8 cellular contexts compared by ENCODE assay signal in the genomic region with DNA sequence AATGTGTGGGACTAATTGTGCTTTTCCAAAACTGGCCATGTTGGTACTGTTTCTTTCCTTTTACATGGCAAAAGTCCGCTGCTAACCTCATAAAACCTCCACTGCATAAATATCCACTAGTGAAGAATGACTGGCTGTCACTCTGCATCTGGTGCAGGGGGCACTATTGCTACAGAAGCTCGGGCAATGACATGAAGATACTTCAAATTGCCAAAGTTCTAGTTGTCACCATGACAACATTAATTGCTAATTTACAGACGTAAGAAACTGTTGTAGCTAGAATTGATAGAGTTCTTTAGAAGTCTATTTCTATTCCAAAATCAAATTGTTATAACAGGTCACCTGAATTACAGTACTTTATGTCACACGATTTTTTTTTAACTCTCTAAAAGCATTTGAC. TPM values are rescaled to one million over a fixed set of nuclear protein-coding genes. Genes with fewer than 3 reads are reported as not detected.
DNase-seq lines count a peak whose midpoint lies in the region; ATAC-seq and TF ChIP-seq lines count a peak whose summit lies in the region.

No MANE protein-coding gene starts in this region.

- BruUV-seq in IMR-90 (replicated peaks; lab: Mats Ljungman, UMichigan), result no TSS peak

- WGBS in IMR-90 (ENCODE audit: extremely low coverage in 2 of 2, insufficient read length in 1 of 2), 2 experiments, result no CpG with 5 or more reads among the region's 4 CpGs
- WGBS in right cardiac atrium, result 18% methylated on average over 4 of the region's 4 CpGs

- TF ChIP-seq CTCF in IMR-90 (conservative IDR thresholded peaks at IDR 0.05; ENCODE audit: low read depth, low read length), result no peak
- no peak for TF ChIP-seq CTCF in activated CD8-positive, alpha-beta T cell treated with anti-CD3 and anti-CD28 coated beads for 36 hours (IDR thresholded peaks at IDR 0.05)
- peak; percentile 21 for TF ChIP-seq CTCF in lower lobe of right lung (IDR thresholded peaks at IDR 0.05)

- H2AFZ ChIP-seq in IMR-90 (replicated peaks; ENCODE audit: low read length, poor library complexity), result no peak overlapping the region

- POLR2A ChIA-PET in IMR-90 (lab: Charles Lee; ENCODE audit: unreplicated experiment), result no interaction called here
- POLR2A ChIA-PET in activated CD8-positive, alpha-beta T cell treated with anti-CD3 and anti-CD28 coated beads for 36 hours (lab: Charles Lee), result interaction anchor here (1.2 to 1.9 kb wide), 2 partner anchors 10 to 109 kb away, joined by 4 to 8 read pairs; a partner anchor contains a TSS

- no peak overlapping the region for H2BK5ac ChIP-seq in IMR-90 (ENCODE audit: low read depth, low read length, poor library complexity, severe bottlenecking)

- H2AK5ac ChIP-seq in IMR-90 (ENCODE audit: low read depth, low read length), result no peak overlapping the region

- H3K9me1 ChIP-seq in IMR-90 (ENCODE audit: insufficient read depth, low read length), result no peaks in the 10 kb centered on the region

- H2BK20ac ChIP-seq in IMR-90 (ENCODE audit: low read depth, low read length), result no peak overlapping the region

- H3K18ac ChIP-seq in IMR-90 (ENCODE audit: low read depth, low read length), result no peak overlapping the region

- CTCF ChIA-PET in IMR-90 (lab: Yijun Ruan, JAX), result interaction anchor here (0.8 kb wide), 1 partner anchor 72 kb away, joined by 3 read pairs; no protein-coding TSS in a partner anchor
- CTCF ChIA-PET in activated CD8-positive, alpha-beta T cell treated with anti-CD3 and anti-CD28 coated beads for 36 hours (lab: Charles Lee), result interaction anchor here (0.8 to 2.1 kb wide), 5 partner anchors 10 to 101 kb away, joined by 3 to 6 read pairs (median 3); no protein-coding TSS in a partner anchor

- peaks cover 5 to 7% of the 10 kb centered on the region in 2 experiments; a peak in 1 of 4 replicates for H3K79me1 ChIP-seq in IMR-90 (ENCODE audit: low read depth in 1 of 2, low read length in 2 of 2)

- H3K4me3 ChIP-seq in CD4-positive, CD25-positive, alpha-beta regulatory T cell (ENCODE audit: low read depth, low read length), result peak overlapping the region; percentile 82
- H3K4me3 ChIP-seq in IMR-90 (ENCODE audit: insufficient read depth, low read depth, low read length), result no peak overlapping the region
- peak overlapping the region; percentile 83 for H3K4me3 ChIP-seq in lower lobe of right lung
- H3K4me3 ChIP-seq in right cardiac atrium (ENCODE audit: low read length), result no peak overlapping the region

- H3K27ac ChIP-seq in CD4-positive, CD25-positive, alpha-beta regulatory T cell (ENCODE audit: insufficient read depth, low read length, poor library complexity, severe bottlenecking), result peak overlapping the region; percentile 92
- H3K27ac ChIP-seq in IMR-90 (ENCODE audit: insufficient read depth, low read length), result no peak overlapping the region
- peak overlapping the region; percentile 97 for H3K27ac ChIP-seq in lower lobe of right lung
- no peak overlapping the region for H3K27ac ChIP-seq in right cardiac atrium (ENCODE audit: low read length)

- no peak overlapping the region for H2BK120ac ChIP-seq in IMR-90 (ENCODE audit: low read depth, low read length)

- H3K4me1 Mint-ChIP-seq in CD4-positive, CD25-positive, alpha-beta regulatory T cell, result peaks cover 15 to 22% (median 18%) of the 10 kb centered on the region in 4 donors
- peaks cover 10% of the 10 kb centered on the region for H3K4me1 Mint-ChIP-seq in activated CD8-positive, alpha-beta T cell treated with anti-CD3 and anti-CD28 coated beads for 36 hours (ENCODE audit: low read depth)

- H3K23ac ChIP-seq in IMR-90 (ENCODE audit: low read depth, low read length), result no peak overlapping the region

- ATAC-seq in CD4-positive, CD25-positive, alpha-beta regulatory T cell (ENCODE audit: low read depth in 2 of 2), result no peak
- ATAC-seq in IMR-90 (ENCODE audit: low read depth) (no peak), lower lobe of right lung (peak in 1 of 2 donors; percentile 31), right cardiac atrium (no peak)
- ATAC-seq in activated CD8-positive, alpha-beta T cell treated with anti-CD3 and anti-CD28 coated beads for 36 hours, result no peak

- peak; percentile 11 to 40 (median 15) for DNase-seq in CD4-positive, CD25-positive, alpha-beta regulatory T cell
- DNase-seq in IMR-90 (no peak), lower lobe of right lung (no peak), NCI-H128 (lab: John Stamatoyannopoulos, UW; ENCODE audit: unreplicated experiment) (no peak), DMS114 treated with DMSO at 0.1 percent for 48 hours (lab: John Stamatoyannopoulos, UW; ENCODE audit: unreplicated experiment) (no peak), COLO829 (ENCODE audit: low spot score) (no peak), right cardiac atrium (no peak)
- no peak for DNase-seq in activated CD8-positive, alpha-beta T cell treated with anti-CD3 and anti-CD28 coated beads for 36 hours

- no peak overlapping the region for H4K8ac ChIP-seq in IMR-90 (ENCODE audit: low read depth in 2 of 2, low read length in 2 of 2)

- in situ Hi-C loops in IMR-90 (cut with MboI; ENCODE audit: low sequenced_read_pairs), result no loop called here

- H3K27me3 Mint-ChIP-seq in CD4-positive, CD25-positive, alpha-beta regulatory T cell, result peaks cover 40% of the 10 kb centered on the region
- no peaks in the 10 kb centered on the region for H3K27me3 Mint-ChIP-seq in activated CD8-positive, alpha-beta T cell treated with anti-CD3 and anti-CD28 coated beads for 36 hours

- H3K9me3 Mint-ChIP-seq in CD4-positive, CD25-positive, alpha-beta regulatory T cell, result peaks cover 1 to 21% (median 8%) of the 10 kb centered on the region in 7 donors
- H3K9me3 Mint-ChIP-seq in activated CD8-positive, alpha-beta T cell treated with anti-CD3 and anti-CD28 coated beads for 36 hours, result peaks cover 13% of the 10 kb centered on the region

- H3K4me1 ChIP-seq in CD4-positive, CD25-positive, alpha-beta regulatory T cell (ENCODE audit: control insufficient read depth, insufficient read depth, low read length, poor library complexity, severe bottlenecking), result peaks cover 12% of the 10 kb centered on the region
- H3K4me1 ChIP-seq in IMR-90 (ENCODE audit: control insufficient read depth, insufficient read depth, low read length) (no peaks in the 10 kb centered on the region; the same call in 1 of the 2 replicates), lower lobe of right lung (peaks cover 15% of the 10 kb centered on the region), right cardiac atrium (ENCODE audit: control insufficient read depth, insufficient read depth, low read length) (no peaks in the 10 kb centered on the region)

- H3K14ac ChIP-seq in IMR-90 (replicated peaks; ENCODE audit: low read depth, low read length), result no peak overlapping the region

- H3K9me3 ChIP-seq in CD4-positive, CD25-positive, alpha-beta regulatory T cell (ENCODE audit: control insufficient read depth in 2 of 2, low read length in 2 of 2), result peaks cover 13 to 16% of the 10 kb centered on the region in 2 experiments
- H3K9me3 ChIP-seq in IMR-90 (ENCODE audit: control insufficient read depth, insufficient read depth, low read length), result no peaks in the 10 kb centered on the region
- no peaks in the 10 kb centered on the region for H3K9me3 ChIP-seq in lower lobe of right lung
- H3K9me3 ChIP-seq in right cardiac atrium (ENCODE audit: control insufficient read depth, low read length), result peaks cover 2% of the 10 kb centered on the region

- intact Hi-C loops in IMR-90 (cut with micrococcal nuclease) (no loop called here), lower lobe of right lung (cut with DNase I) (no loop called here), right cardiac atrium (cut with DNase I) (no loop called here)
- intact Hi-C loops in activated CD8-positive, alpha-beta T cell treated with anti-CD3 and anti-CD28 coated beads for 36 hours (cut with micrococcal nuclease), result no loop called here

- peak overlapping the region; percentile 87 to 89 (median 88) for H3K4me3 Mint-ChIP-seq in CD4-positive, CD25-positive, alpha-beta regulatory T cell
- peak overlapping the region; percentile 86 for H3K4me3 Mint-ChIP-seq in activated CD8-positive, alpha-beta T cell treated with anti-CD3 and anti-CD28 coated beads for 36 hours

- dilution Hi-C loops in IMR-90 (cut with HindIII; ENCODE audit: low sequenced_read_pairs, unreplicated experiment), result no loop called here

- H4K5ac ChIP-seq in IMR-90 (ENCODE audit: low read depth, low read length), result no peak overlapping the region

- no peaks in the 10 kb centered on the region for H3K36me3 ChIP-seq in CD4-positive, CD25-positive, alpha-beta regulatory T cell (ENCODE audit: control insufficient read depth, insufficient read depth, low read length)
- H3K36me3 ChIP-seq in IMR-90 (ENCODE audit: control insufficient read depth, insufficient read depth, low read length) (no peaks in the 10 kb centered on the region), lower lobe of right lung (no peaks in the 10 kb centered on the region)

- peak overlapping the region in 2 of 3 donors; percentile 99 to 100 for H3K27ac Mint-ChIP-seq in CD4-positive, CD25-positive, alpha-beta regulatory T cell
- no peak overlapping the region for H3K27ac Mint-ChIP-seq in activated CD8-positive, alpha-beta T cell treated with anti-CD3 and anti-CD28 coated beads for 36 hours

- TF ChIP-seq POLR2A in IMR-90 (IDR thresholded peaks at IDR 0.05; ENCODE audit: low read depth, low read length), result no peak

- H4K91ac ChIP-seq in IMR-90 (ENCODE audit: insufficient read depth, low read depth, low read length), result no peak overlapping the region

- no peak overlapping the region for H2AK9ac ChIP-seq in IMR-90 (replicated peaks; ENCODE audit: low read depth, low read length, poor library complexity)

- H3K4me2 ChIP-seq in IMR-90 (ENCODE audit: low read depth, low read length), result peak overlapping the region; percentile 47; the same call in 1 of the 2 replicates

- TF ChIP-seq RAD21 in IMR-90 (IDR thresholded peaks at IDR 0.05; ENCODE audit: low read length), result no peak

- no peak overlapping the region for H2BK15ac ChIP-seq in IMR-90 (ENCODE audit: low read depth, low read length)

- no peak overlapping the region for H3K56ac ChIP-seq in IMR-90 (ENCODE audit: extremely low read depth, insufficient read depth, low read length)

- peaks cover 3% of the 10 kb centered on the region for H3K36me3 Mint-ChIP-seq in CD4-positive, CD25-positive, alpha-beta regulatory T cell
- H3K36me3 Mint-ChIP-seq in activated CD8-positive, alpha-beta T cell treated with anti-CD3 and anti-CD28 coated beads for 36 hours (ENCODE audit: low read depth), result peaks cover 11% of the 10 kb centered on the region

- H3K9ac ChIP-seq in IMR-90 (ENCODE audit: low read depth, low read length), result no peak overlapping the region

- H3K4ac ChIP-seq in IMR-90 (ENCODE audit: low read depth, low read length), result no peak overlapping the region

- no peaks in the 10 kb centered on the region for H4K20me1 ChIP-seq in IMR-90 (ENCODE audit: insufficient read depth, low read length)

- peaks cover 12% of the 10 kb centered on the region for H3K27me3 ChIP-seq in CD4-positive, CD25-positive, alpha-beta regulatory T cell (ENCODE audit: control insufficient read depth, insufficient read depth, low read length)
- no peaks in the 10 kb centered on the region for H3K27me3 ChIP-seq in IMR-90 (ENCODE audit: control insufficient read depth, insufficient read depth, low read length)
- no peaks in the 10 kb centered on the region for H3K27me3 ChIP-seq in lower lobe of right lung (ENCODE audit: low read depth)
- H3K27me3 ChIP-seq in right cardiac atrium (ENCODE audit: control insufficient read depth, insufficient read depth), result no peaks in the 10 kb centered on the region

RNA-seq across cellular contexts. Expression of a gene that starts 0.9 kb away (rescaled TPM):
- total RNA-seq in CD4-positive, CD25-positive, alpha-beta regulatory T cell, result not detected
- not detected for polyA plus RNA-seq in CD4-positive, CD25-positive, alpha-beta regulatory T cell
- not detected in 2 replicates for total RNA-seq in IMR-90 (2012; rRNA removed)
- polyA plus RNA-seq in IMR-90 (2012; rRNA removed), result not detected in 2 replicates
- not detected in 2 replicates for polyA plus RNA-seq in IMR-90 (2012; cell fraction: cytosol; rRNA removed)
- polyA plus RNA-seq in IMR-90 (2012; cell fraction: nucleus; rRNA removed; ENCODE audit: low replicate concordance), result not detected in 2 replicates
- total RNA-seq in activated CD8-positive, alpha-beta T cell treated with anti-CD3 and anti-CD28 coated beads for 36 hours, result not detected
- 0.95 TPM for total RNA-seq in lower lobe of right lung
- not detected for total RNA-seq in right cardiac atrium
- polyA plus RNA-seq in right cardiac atrium, result 0.14 TPM

RNA-seq across cellular contexts. Expression of a gene that starts 0.9 kb away (rescaled TPM):
- 5.5 TPM for total RNA-seq in CD4-positive, CD25-positive, alpha-beta regulatory T cell
- polyA plus RNA-seq in CD4-positive, CD25-positive, alpha-beta regulatory T cell, result 1 to 10 TPM; 2.2 to 5.1 (median 4.4) TPM
- total RNA-seq in IMR-90 (2012; rRNA removed) (0.54 and 0.56 TPM in 2 replicates), lower lobe of right lung (6.1 TPM), right cardiac atrium (1 to 10 TPM; 4.1 to 5.9 (median 4.4) TPM)
- polyA plus RNA-seq in IMR-90 (2012; rRNA removed) (0.46 and 0.48 TPM in 2 replicates), right cardiac atrium (3.5 TPM)
- 0.14 and 0.23 TPM in 2 replicates for polyA plus RNA-seq in IMR-90 (2012; cell fraction: cytosol; rRNA removed)
- 0.32 and 0.94 TPM in 2 replicates for polyA plus RNA-seq in IMR-90 (2012; cell fraction: nucleus; rRNA removed; ENCODE audit: low replicate concordance)
- 1 to 10 TPM; 3.2 to 3.9 TPM for total RNA-seq in activated CD8-positive, alpha-beta T cell treated with anti-CD3 and anti-CD28 coated beads for 36 hours

RNA-seq across cellular contexts. Expression of a gene that starts 40.3 kb away (rescaled TPM):
- total RNA-seq in CD4-positive, CD25-positive, alpha-beta regulatory T cell, result 1.3 TPM
- 1 to 10 TPM; 1.3 to 3.7 (median 3.1) TPM for polyA plus RNA-seq in CD4-positive, CD25-positive, alpha-beta regulatory T cell
- total RNA-seq in IMR-90 (2012; rRNA removed), result 6.3 and 6.4 TPM in 2 replicates
- 2.1 and 2.6 TPM in 2 replicates for polyA plus RNA-seq in IMR-90 (2012; rRNA removed)
- 0.35 and 0.43 TPM in 2 replicates for polyA plus RNA-seq in IMR-90 (2012; cell fraction: cytosol; rRNA removed)
- polyA plus RNA-seq in IMR-90 (2012; cell fraction: nucleus; rRNA removed; ENCODE audit: low replicate concordance), result 0.20 and 1.7 TPM in 2 replicates
- 10 to 100 TPM in 1 of 2 experiments, 1 to 10 TPM in 1; 9.2 to 11.1 TPM for total RNA-seq in activated CD8-positive, alpha-beta T cell treated with anti-CD3 and anti-CD28 coated beads for 36 hours
- total RNA-seq in lower lobe of right lung, result 8.8 TPM
- 10 to 100 TPM; 22.5 to 29.5 (median 25.7) TPM for total RNA-seq in right cardiac atrium
- 16.7 TPM for polyA plus RNA-seq in right cardiac atrium

Comparison
In these comparisons a context has a peak if more than half of its experiments do, and no peak if none do; other contexts are left out.
1. DNase-seq: peak in CD4-positive, CD25-positive, alpha-beta regulatory T cell (3 of 3); none in IMR-90 (single experiment), activated CD8-positive, alpha-beta T cell treated with anti-CD3 and anti-CD28 coated beads for 36 hours (single experiment), lower lobe of right lung (single experiment), NCI-H128 (single experiment), DMS114 treated with DMSO at 0.1 percent for 48 hours (single experiment), COLO829 (single experiment) and right cardiac atrium (0 of 3).
2. H3K27ac ChIP-seq: peak in CD4-positive, CD25-positive, alpha-beta regulatory T cell (single experiment) and lower lobe of right lung (single experiment); none in IMR-90 (single experiment) and right cardiac atrium (single experiment).
3. H3K4me3 ChIP-seq: peak in CD4-positive, CD25-positive, alpha-beta regulatory T cell (single experiment) and lower lobe of right lung (single experiment); none in IMR-90 (single experiment) and right cardiac atrium (single experiment).